Comparison of ENCODE assay signal across 7 cellular contexts in genomic region chr6:108948252-108948651, GRCh38.
DNase-seq lines count a peak whose midpoint lies in the region; ATAC-seq, FAIRE-seq and TF ChIP-seq lines count a peak whose summit lies in the region.

No MANE protein-coding gene starts in this region.

- no peak overlapping the region for H3K4me3 Mint-ChIP-seq in mesothelial cell of epicardium

- H3K4me2 ChIP-seq in endothelial cell of umbilical vein (ENCODE audit: insufficient read depth, low read length) = no peak overlapping the region

- H3K9me3 Mint-ChIP-seq in mesothelial cell of epicardium = no peaks in the 10 kb centered on the region

- H3K4me1 Mint-ChIP-seq in mesothelial cell of epicardium = peaks cover 58% of the 10 kb centered on the region

- in situ Hi-C loops in transverse colon (cut with MboI; ENCODE audit: low pct_ligation_motif_present in 1 of 4, low pct_unique_long_range_greater_than_20kb in 1 of 4, low sequenced_read_pairs in 3 of 4) = no loop called here

- BruUV-seq in endothelial cell of umbilical vein (replicated peaks; lab: Mats Ljungman, UMichigan) = no TSS peak

- no peaks in the 10 kb centered on the region for H3K27me3 Mint-ChIP-seq in mesothelial cell of epicardium (ENCODE audit: low read depth)

- DNase-seq in NCI-H526 treated with DMSO at 0.1 percent for 48 hours (lab: John Stamatoyannopoulos, UW) (peak; percentile 76), endothelial cell of umbilical vein (ENCODE audit: low read depth, low spot score) (peak; percentile 40), mesothelial cell of epicardium (ENCODE audit: low spot score in 2 of 2, unreplicated experiment in 2 of 2) (no peak), transverse colon (no peak), GF-D8 (lab: John Stamatoyannopoulos, UW) (no peak), NCI-H748 (lab: John Stamatoyannopoulos, UW; ENCODE audit: unreplicated experiment) (no peak)

- no peak for TF ChIP-seq EP300 in transverse colon (IDR thresholded peaks at IDR 0.05; ENCODE audit: low read depth)

- H3K27ac ChIP-seq in endothelial cell of umbilical vein (ENCODE audit: insufficient read depth, low read depth, low read length) (no peak overlapping the region), transverse colon (peak overlapping the region; percentile 83 to 90 (median 84))

- H3K27me3 ChIP-seq in endothelial cell of umbilical vein (ENCODE audit: control insufficient read depth in 2 of 2, insufficient read depth in 2 of 2, low read length in 2 of 2) (no peaks in the 10 kb centered on the region), transverse colon (no peaks in the 10 kb centered on the region)

- H3K4me3 ChIP-seq in endothelial cell of umbilical vein (replicated peaks in 1 of 3; ENCODE audit: insufficient read depth in 1 of 3, low read depth in 1 of 3, low read length in 3 of 3) (no peak overlapping the region), transverse colon (no peak overlapping the region)

- intact Hi-C loops in endothelial cell of umbilical vein (cut with micrococcal nuclease) (no loop called here), transverse colon (cut with DNase I; ENCODE audit: low total_unique reads) (no loop called here)

- no peak for ATAC-seq in HG02852 (IDR thresholded peaks at IDR 0.05; ENCODE audit: unreplicated experiment)

- H3K36me3 ChIP-seq in endothelial cell of umbilical vein (ENCODE audit: control insufficient read depth in 2 of 2, extremely low read depth in 1 of 2, insufficient read depth in 2 of 2, low read length in 2 of 2) (no peaks in the 10 kb centered on the region), transverse colon (no peaks in the 10 kb centered on the region)

- no peaks in the 10 kb centered on the region for H3K36me3 Mint-ChIP-seq in mesothelial cell of epicardium

- FAIRE-seq in endothelial cell of umbilical vein (lab: Jason Lieb, UNC) = peak; percentile 38

- dilution Hi-C loops in endothelial cell of umbilical vein (cut with MboI; ENCODE audit: extremely low pct_ligation_motif_present, low sequenced_read_pairs) = no loop called here

- CTCF ChIA-PET in endothelial cell of umbilical vein (lab: Charles Lee) = interaction anchor here (1.2 kb wide), 1 partner anchor 15 kb away, joined by 3 read pairs; no protein-coding TSS in a partner anchor

- peak overlapping the region; percentile 75 for H2AFZ ChIP-seq in endothelial cell of umbilical vein (ENCODE audit: low read depth, low read length)

- WGBS in transverse colon (ENCODE audit: low coverage in 1 of 2), 2 donors = 30 to 76% methylated on average over 5 of the region's 5 CpGs

- no peaks in the 10 kb centered on the region for H3K9me1 ChIP-seq in endothelial cell of umbilical vein (replicated peaks; ENCODE audit: control insufficient read depth, extremely low read depth, insufficient read depth, low read length)

- TF ChIP-seq POLR2A in endothelial cell of umbilical vein (IDR thresholded peaks at IDR 0.05; ENCODE audit: low read depth, low read length) (no peak), transverse colon (IDR thresholded peaks at IDR 0.05) (no peak)

- H3K4me1 ChIP-seq in endothelial cell of umbilical vein (ENCODE audit: control insufficient read depth, extremely low read depth, insufficient read depth, low read length) (no peaks in the 10 kb centered on the region), transverse colon (peaks cover 20 to 68% (median 45%) of the 10 kb centered on the region in 4 donors)

- H3K27ac Mint-ChIP-seq in mesothelial cell of epicardium = peak overlapping the region; percentile 79

- no peaks in the 10 kb centered on the region for H3K79me2 ChIP-seq in endothelial cell of umbilical vein (ENCODE audit: control insufficient read depth, insufficient read depth, low read length)

- no peaks in the 10 kb centered on the region for H4K20me1 ChIP-seq in endothelial cell of umbilical vein (replicated peaks; ENCODE audit: control insufficient read depth, extremely low read depth, insufficient read depth, low read length)

- POLR2A ChIA-PET in endothelial cell of umbilical vein (lab: Charles Lee) = no interaction called here

- H3K9me3 ChIP-seq in endothelial cell of umbilical vein (replicated peaks; ENCODE audit: control insufficient read depth, insufficient read depth, low read length) = no peaks in the 10 kb centered on the region
- H3K9me3 ChIP-seq in transverse colon = no peaks in the 10 kb centered on the region

- no peak overlapping the region for H3K9ac ChIP-seq in endothelial cell of umbilical vein (replicated peaks; ENCODE audit: extremely low read depth, insufficient read depth, low read length)

- TF ChIP-seq CTCF in endothelial cell of umbilical vein (IDR thresholded peaks at IDR 0.05; ENCODE audit: extremely low read depth in 1 of 2, insufficient read depth in 1 of 2, low read depth in 1 of 2, low read length in 2 of 2) = no peak
- TF ChIP-seq CTCF in mesothelial cell of epicardium (IDR thresholded peaks at IDR 0.05; ENCODE audit: unreplicated experiment) = no peak
- TF ChIP-seq CTCF in transverse colon (IDR thresholded peaks at IDR 0.05) = no peak

TF ChIP-seq in endothelial cell of umbilical vein, 7 proteins besides CTCF, POLR2A, EP300 and RAD21:
- no peak for TF ChIP-seq MYC (IDR thresholded peaks at IDR 0.05; ENCODE audit: low read depth, low read length)
- TF ChIP-seq FOS (IDR thresholded peaks at IDR 0.05; ENCODE audit: borderline replicate concordance, insufficient read depth, low read length) = no peak

Comparison
In these comparisons a context has a peak if more than half of its experiments do, and no peak if none do; other contexts are left out.
1. DNase-seq: peak in NCI-H526 treated with DMSO at 0.1 percent for 48 hours (single experiment) and endothelial cell of umbilical vein (single experiment); none in mesothelial cell of epicardium (0 of 2), transverse colon (single experiment), GF-D8 (single experiment) and NCI-H748 (single experiment).